9 cellular contexts compared by ENCODE assay signal in the genomic region with DNA sequence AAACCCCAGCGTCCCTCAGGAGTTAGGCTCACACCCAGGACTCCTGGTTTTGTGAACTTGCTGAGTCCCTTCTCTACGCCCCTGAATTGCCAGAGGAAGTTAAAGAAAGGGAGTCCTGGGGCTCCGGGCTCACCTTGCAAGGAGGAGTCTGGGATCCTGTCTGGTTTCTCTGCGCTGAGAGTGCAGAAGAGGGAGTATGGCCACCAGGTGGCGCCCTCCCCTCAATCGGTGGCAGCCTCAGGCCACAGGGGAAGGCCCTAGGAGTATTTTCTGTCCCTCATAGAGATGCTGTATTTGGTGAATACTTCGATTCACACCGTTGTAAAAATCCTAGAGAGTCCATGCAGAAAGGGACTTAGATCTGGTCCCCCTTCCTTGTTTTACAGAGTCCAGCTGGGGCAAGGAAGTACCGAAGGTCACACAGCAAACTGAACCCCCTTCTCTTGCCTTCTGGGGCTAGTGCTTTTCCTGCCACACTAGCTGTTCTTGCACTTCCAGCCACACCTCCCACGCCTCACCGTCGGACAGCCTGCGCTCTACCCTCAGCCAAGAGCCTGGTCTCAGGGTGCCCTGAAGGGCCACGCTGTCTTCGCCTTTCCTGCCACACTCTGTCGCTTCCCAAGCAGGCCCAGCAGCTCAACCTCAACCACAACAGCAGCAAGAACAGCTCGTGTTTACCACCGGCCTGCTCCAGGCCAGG. TPM values are rescaled to one million over a fixed set of nuclear protein-coding genes. Genes with fewer than 3 reads are reported as not detected.
DNase-seq lines count a peak whose midpoint lies in the region; ATAC-seq and TF ChIP-seq lines count a peak whose summit lies in the region.
"Had no signal": no experiment of that assay in that cellular context is flagged by ENCODE, and none has a peak within 500 bp of the region (broad histone marks: within the 10 kb centered on the region; RNA-seq: fewer than 3 reads in every experiment).

No MANE protein-coding gene starts in this region.

- H3K4me3 ChIP-seq in CD8-positive, alpha-beta memory T cell (ENCODE audit: low read length): no peak overlapping the region

- TF ChIP-seq POLR2A in erythroblast (IDR thresholded peaks at IDR 0.05; ENCODE audit: low read length): no peak

- H3K4me3 Mint-ChIP-seq in CD8-positive, alpha-beta memory T cell: no peak overlapping the region
- H3K4me3 Mint-ChIP-seq in natural killer cell treated with Interleukin-12 subunit alpha and Interleukin-12 subunit beta and Interleukin-15 and Interleukin-18, amount 100 ng/mL, for 72 hours: no peak overlapping the region
- H3K4me3 Mint-ChIP-seq: activated naive CD4-positive, alpha-beta T cell treated with anti-CD3 and anti-CD28 coated beads, Interleukin-2, amount 50 U/mL, for 24 hours had no signal

- peaks cover 2% of the 10 kb centered on the region for H3K4me1 ChIP-seq in CD8-positive, alpha-beta memory T cell (ENCODE audit: insufficient read depth, low read length)

- CTCF ChIA-PET in CD8-positive, alpha-beta memory T cell (lab: Charles Lee): interaction anchor here (1.0 to 2.5 kb wide), 10 partner anchors 9 to 395 kb away, joined by 3 to 7 read pairs (median 4); no protein-coding TSS in a partner anchor

- H3K36me3 Mint-ChIP-seq in CD8-positive, alpha-beta memory T cell: peaks cover 0 to 5% (median 0%) of the 10 kb centered on the region in 3 donors
- no peaks in the 10 kb centered on the region for H3K36me3 Mint-ChIP-seq in natural killer cell treated with Interleukin-12 subunit alpha and Interleukin-12 subunit beta and Interleukin-15 and Interleukin-18, amount 100 ng/mL, for 72 hours
- H3K36me3 Mint-ChIP-seq: activated naive CD4-positive, alpha-beta T cell treated with anti-CD3 and anti-CD28 coated beads, Interleukin-2, amount 50 U/mL, for 24 hours had no signal

- POLR2A ChIA-PET in CD8-positive, alpha-beta memory T cell (lab: Charles Lee): no interaction called here

- DNase-seq in CD8-positive, alpha-beta memory T cell: peak; percentile 46 to 76 (median 62)
- DNase-seq in NOMO-1 treated with DMSO at 0.1 percent for 48 hours (lab: John Stamatoyannopoulos, UW; ENCODE audit: unreplicated experiment) (peak; percentile 58), erythroblast (lab: John Stamatoyannopoulos, UW) (peak; percentile 70 to 85)
- peak; percentile 74 for DNase-seq in activated CD8-positive, alpha-beta memory T cell treated with anti-CD3 and anti-CD28 coated beads, Interleukin-2, amount 50 U/mL, for 4 hours
- peak; percentile 78 for DNase-seq in natural killer cell treated with Interleukin-12 subunit alpha and Interleukin-12 subunit beta and Interleukin-15 and Interleukin-18, amount 100 ng/mL, for 72 hours (ENCODE audit: low spot score)
- peak; percentile 21 to 67 (median 46) for DNase-seq in stimulated activated naive CD4-positive, alpha-beta T cell (lab: John Stamatoyannopoulos, UW)

- H3K9me3 ChIP-seq in CD8-positive, alpha-beta memory T cell (ENCODE audit: low read length): no peaks in the 10 kb centered on the region

- peaks cover 24 to 43% of the 10 kb centered on the region in 2 donors for H3K27me3 Mint-ChIP-seq in CD8-positive, alpha-beta memory T cell
- H3K27me3 Mint-ChIP-seq in natural killer cell treated with Interleukin-12 subunit alpha and Interleukin-12 subunit beta and Interleukin-15 and Interleukin-18, amount 100 ng/mL, for 72 hours: peaks cover 26 to 28% of the 10 kb centered on the region in 2 donors

- no peak overlapping the region for H3K27ac Mint-ChIP-seq in CD8-positive, alpha-beta memory T cell
- H3K27ac Mint-ChIP-seq in natural killer cell treated with Interleukin-12 subunit alpha and Interleukin-12 subunit beta and Interleukin-15 and Interleukin-18, amount 100 ng/mL, for 72 hours: no peak overlapping the region
- H3K27ac Mint-ChIP-seq: activated naive CD4-positive, alpha-beta T cell treated with anti-CD3 and anti-CD28 coated beads, Interleukin-2, amount 50 U/mL, for 24 hours had no signal

- H3K9me3 Mint-ChIP-seq in CD8-positive, alpha-beta memory T cell: no peaks in the 10 kb centered on the region
- no peaks in the 10 kb centered on the region for H3K9me3 Mint-ChIP-seq in natural killer cell treated with Interleukin-12 subunit alpha and Interleukin-12 subunit beta and Interleukin-15 and Interleukin-18, amount 100 ng/mL, for 72 hours
- H3K9me3 Mint-ChIP-seq: activated naive CD4-positive, alpha-beta T cell treated with anti-CD3 and anti-CD28 coated beads, Interleukin-2, amount 50 U/mL, for 24 hours had no signal

- peaks cover 28% of the 10 kb centered on the region for H3K27me3 ChIP-seq in CD8-positive, alpha-beta memory T cell (ENCODE audit: insufficient read depth, low read length, poor library complexity, severe bottlenecking)

- ATAC-seq in GM19328 (IDR thresholded peaks at IDR 0.05; ENCODE audit: unreplicated experiment): peak; percentile 91
- peak; percentile 93 for ATAC-seq in HG03354 (IDR thresholded peaks at IDR 0.05; ENCODE audit: poor library complexity, severe bottlenecking, unreplicated experiment)
- ATAC-seq in natural killer cell treated with Interleukin-12 subunit alpha and Interleukin-12 subunit beta and Interleukin-15 and Interleukin-18, amount 100 ng/mL, for 72 hours: peak; percentile 87 to 89

- H3K27ac ChIP-seq in CD8-positive, alpha-beta memory T cell (ENCODE audit: low read depth, low read length): no peak overlapping the region

- H3K36me3 ChIP-seq in CD8-positive, alpha-beta memory T cell (ENCODE audit: insufficient read depth, low read length): no peaks in the 10 kb centered on the region

- H3K4me1 Mint-ChIP-seq in CD8-positive, alpha-beta memory T cell: peaks cover 6 to 16% (median 10%) of the 10 kb centered on the region in 3 donors
- peaks cover 0 to 4% of the 10 kb centered on the region in 2 donors for H3K4me1 Mint-ChIP-seq in natural killer cell treated with Interleukin-12 subunit alpha and Interleukin-12 subunit beta and Interleukin-15 and Interleukin-18, amount 100 ng/mL, for 72 hours (ENCODE audit: low read depth in 2 of 2)
- H3K4me1 Mint-ChIP-seq: activated naive CD4-positive, alpha-beta T cell treated with anti-CD3 and anti-CD28 coated beads, Interleukin-2, amount 50 U/mL, for 24 hours had no signal

RNA-seq across cellular contexts. Expression of gene HAND1, which starts 10.2 kb away (rescaled TPM):
- not detected for total RNA-seq in CD8-positive, alpha-beta memory T cell
- not detected for polyA plus RNA-seq in CD8-positive, alpha-beta memory T cell
- not detected for total RNA-seq in natural killer cell treated with Interleukin-12 subunit alpha and Interleukin-12 subunit beta and Interleukin-15 and Interleukin-18, amount 100 ng/mL, for 72 hours

RNA-seq across cellular contexts. Expression of gene SAP30L, which starts 22.0 kb away (rescaled TPM):
- total RNA-seq in CD8-positive, alpha-beta memory T cell: 10 to 100 TPM; 35.1 to 37.9 TPM
- 37.9 TPM for polyA plus RNA-seq in CD8-positive, alpha-beta memory T cell
- total RNA-seq in natural killer cell treated with Interleukin-12 subunit alpha and Interleukin-12 subunit beta and Interleukin-15 and Interleukin-18, amount 100 ng/mL, for 72 hours: 10 to 100 TPM; 20.4 to 32.8 TPM
